ENCODE assay signal across 13 cellular contexts in genomic region chr12:114680498-114681148, GRCh38. TPM values are rescaled to one million over a fixed set of nuclear protein-coding genes. Genes with fewer than 3 reads are reported as not detected.
DNase-seq lines count a peak whose midpoint lies in the region; ATAC-seq, FAIRE-seq and TF ChIP-seq lines count a peak whose summit lies in the region.
"Had no signal": no experiment of that assay in that cellular context is flagged by ENCODE, and none has a peak within 500 bp of the region (broad histone marks: within the 10 kb centered on the region; RNA-seq: fewer than 3 reads in every experiment).

No MANE protein-coding gene starts in this region.

- peaks cover 53% of the 10 kb centered on the region for H3K79me2 ChIP-seq in osteoblast (ENCODE audit: insufficient read depth, low read length)

- CTCF ChIA-PET in A549 (lab: Yijun Ruan, JAX) (interaction anchor here (1.2 to 4.2 kb wide), 2 partner anchors 8 to 11 kb away, joined by 3 to 19 read pairs; no protein-coding TSS in a partner anchor), Panc1 (lab: Charles Lee) (no interaction called here)

- ATAC-seq in A549: no peak
- ATAC-seq in Panc1: no peak
- ATAC-seq in HG03469 (IDR thresholded peaks at IDR 0.05; ENCODE audit: unreplicated experiment): no peak
- no peak for ATAC-seq in HG02884 (IDR thresholded peaks at IDR 0.05; ENCODE audit: unreplicated experiment)
- ATAC-seq in left colon: no peak

- intact Hi-C loops in Panc1 (cut with micrococcal nuclease; ENCODE audit: unreplicated experiment) (no loop called here), left colon (cut with DNase I, micrococcal nuclease) (loop anchor here in 1 of 2 donors (5.0 kb wide), 1 partner anchor 662 kb away; no protein-coding TSS in a partner anchor)

- no peak for TF ChIP-seq RAD21 in A549 (conservative IDR thresholded peaks at IDR 0.05 in 1 of 2, IDR thresholded peaks at IDR 0.05 in 1 of 2)

- POLR2A ChIA-PET in A549 (lab: Yijun Ruan, JAX) (no interaction called here), Panc1 (lab: Charles Lee) (no interaction called here)

- no peak overlapping the region for H3K27ac ChIP-seq in A549
- peak overlapping the region; percentile 44 for H3K27ac ChIP-seq in Panc1 (ENCODE audit: low read length)
- H3K27ac ChIP-seq in osteoblast (ENCODE audit: low read depth, low read length): peak overlapping the region; percentile 49
- H3K27ac ChIP-seq: BLaER1 treated with 17β-estradiol and CSF1 and Interleukin-3, amounts not matched to agents 10 nM and 100 nM had no signal

- FAIRE-seq in A549 (lab: Jason Lieb, UNC): no peak

- H3K4me3 ChIP-seq in A549: peak overlapping the region; percentile 57
- H3K4me3 ChIP-seq in Panc1 (ENCODE audit: low read depth in 2 of 2, low read length in 2 of 2): peak overlapping the region; percentile 69 to 84
- H3K4me3 ChIP-seq in fibroblast of mammary gland (ENCODE audit: control insufficient read depth, low read depth, low read length): peak overlapping the region; percentile 99
- peak overlapping the region; percentile 76 for H3K4me3 ChIP-seq in osteoblast (ENCODE audit: insufficient read depth, low read length)

- 90% methylated on average over 12 of the region's 12 CpGs for WGBS in A549 (ENCODE audit: missing lambda C conversion rate)

- H3K27me3 ChIP-seq in Panc1 (ENCODE audit: control insufficient read depth, insufficient read depth, low read length) (no peaks in the 10 kb centered on the region), osteoblast (ENCODE audit: insufficient read depth, low read length) (no peaks in the 10 kb centered on the region)

- DNase-seq in A549 (ENCODE audit: low read depth in 1 of 2, low spot score in 1 of 2) (no peak), Panc1 (ENCODE audit: low read depth, low spot score) (no peak), fibroblast of mammary gland (ENCODE audit: low read depth) (no peak), osteoblast (ENCODE audit: insufficient read length, low spot score, missing footprints) (peak; percentile 58), MV-4-11 (lab: John Stamatoyannopoulos, UW) (no peak), left colon (no peak)
- DNase-seq: activated B cell treated with CpG ODN at 0.5 μM for 24 hours; activated effector memory CD4-positive, alpha-beta T cell treated with Interleukin-2 at 50 U/mL for 16 hours; immature natural killer cell; NCI-H1930 had no signal

- H4K20me1 ChIP-seq in osteoblast (ENCODE audit: insufficient read depth, low read length): peaks cover 2% of the 10 kb centered on the region

- peaks cover 5% of the 10 kb centered on the region; the same call in 1 of the 2 replicates for H3K36me3 ChIP-seq in Panc1 (ENCODE audit: control insufficient read depth, insufficient read depth, low read length)
- peaks cover 23% of the 10 kb centered on the region for H3K36me3 ChIP-seq in osteoblast (ENCODE audit: insufficient read depth, low read length)

- H3K4me1 ChIP-seq in A549 (peaks cover 20% of the 10 kb centered on the region), Panc1 (ENCODE audit: control insufficient read depth, insufficient read depth, low read length) (0 out of 2 replicates have a peak, but pooled peaks cover 2% of the 10 kb centered on the region), osteoblast (ENCODE audit: insufficient read depth, low read length) (peaks cover 12% of the 10 kb centered on the region)

- TF ChIP-seq EP300 in A549 (IDR thresholded peaks at IDR 0.05): no peak

- TSS peak; percentile 11 for BruUV-seq in Panc1 (replicated peaks; lab: Mats Ljungman, UMichigan)

- TF ChIP-seq POLR2A in A549 (IDR thresholded peaks at IDR 0.05; ENCODE audit: low read length): no peak

- H3K9me3 ChIP-seq in A549 (no peaks in the 10 kb centered on the region), Panc1 (ENCODE audit: control insufficient read depth, insufficient read depth, low read depth, low read length) (no peaks in the 10 kb centered on the region), osteoblast (ENCODE audit: low read depth, low read length) (no peaks in the 10 kb centered on the region)

- TF ChIP-seq CTCF in A549 (IDR thresholded peaks at IDR 0.05): no peak
- TF ChIP-seq CTCF in Panc1 (IDR thresholded peaks at IDR 0.05): no peak
- no peak for TF ChIP-seq CTCF in fibroblast of mammary gland (conservative IDR thresholded peaks at IDR 0.05; ENCODE audit: control insufficient read depth, insufficient read depth, low read depth, low read length)
- no peak for TF ChIP-seq CTCF in osteoblast (IDR thresholded peaks at IDR 0.05; ENCODE audit: extremely low read depth, low read depth, low read length)

- H2AFZ ChIP-seq in osteoblast (ENCODE audit: low read length): peak overlapping the region; percentile 73

- H3K4me2 ChIP-seq in A549 (peak overlapping the region; percentile 84), osteoblast (ENCODE audit: insufficient read depth, low read length) (peak overlapping the region; percentile 93)

- in situ Hi-C loops in Panc1 (cut with HindIII; ENCODE audit: low pct_unique_long_range_greater_than_20kb, low sequenced_read_pairs): no loop called here

TF ChIP-seq in A549, 52 proteins besides CTCF, POLR2A, EP300 and RAD21:
- no peak for TF ChIP-seq FOXS1 (CRISPR knock-in tag; IDR thresholded peaks at IDR 0.05)
- no peak for TF ChIP-seq CHD4 (IDR thresholded peaks at IDR 0.05; ENCODE audit: borderline replicate concordance)
- no peak for TF ChIP-seq ZNF302 (CRISPR knock-in tag; IDR thresholded peaks at IDR 0.05)
- TF ChIP-seq CHD2 (IDR thresholded peaks at IDR 0.05; ENCODE audit: low read length, partially characterized antibody): no peak
- no peak for TF ChIP-seq HOXB5 (CRISPR knock-in tag; IDR thresholded peaks at IDR 0.05)
- TF ChIP-seq POLR2AphosphoS2 (conservative IDR thresholded peaks at IDR 0.05; ENCODE audit: low read length): no peak
- TF ChIP-seq EHMT2 (IDR thresholded peaks at IDR 0.05; ENCODE audit: low read depth): no peak
- no peak for TF ChIP-seq NPAS2 (CRISPR knock-in tag; IDR thresholded peaks at IDR 0.05; ENCODE audit: borderline replicate concordance)
- no peak for TF ChIP-seq RFX5 (IDR thresholded peaks at IDR 0.05)
- TF ChIP-seq CBX2 (IDR thresholded peaks at IDR 0.05; ENCODE audit: borderline replicate concordance, low read depth): no peak
- TF ChIP-seq HEYL (CRISPR knock-in tag; IDR thresholded peaks at IDR 0.05): no peak
- no peak for TF ChIP-seq RNF2 (IDR thresholded peaks at IDR 0.05; ENCODE audit: borderline replicate concordance, low read depth)
- no peak for TF ChIP-seq REST (IDR thresholded peaks at IDR 0.05)
- TF ChIP-seq CBX8 (IDR thresholded peaks at IDR 0.05): no peak

RNA-seq across cellular contexts. Expression of gene TBX3, which starts 3.4 kb away (rescaled TPM):
- 23.7 and 28.0 TPM in 2 replicates for polyA plus RNA-seq in A549 (2011; rRNA removed)
- 13.3 and 20.0 TPM in 2 replicates for polyA plus RNA-seq in A549 (2012; cell fraction: cytosol; rRNA removed)
- polyA plus RNA-seq in A549 (2012; cell fraction: nucleus; rRNA removed): 63.2 and 63.4 TPM in 2 replicates
- polyA plus RNA-seq in A549 (2017; fragmentation: RNase III; extraction: RNeasy Plus Mini Kit Qiagen cat#74134 plus additional on column Dnase treatment): 18.0 to 22.8 TPM (median 22.1 TPM) in 3 replicates
- 39.3 and 41.6 TPM in 2 replicates for polyA minus RNA-seq in A549 (2011; rRNA and poly(A)+ RNA removed)
- total RNA-seq in Panc1 (2021; ENCODE audit: unreplicated experiment): 5.1 TPM
- polyA plus RNA-seq in Panc1 (2012; ENCODE audit: insufficient read length): 2.5 TPM
- total RNA-seq in osteoblast: 11.9 and 14.1 TPM in 2 replicates
- 10 to 100 TPM in 1 of 2 donors, 1 to 10 TPM in 1; 5.6 to 10.6 TPM for total RNA-seq in left colon
- total RNA-seq: activated B cell treated with CpG ODN at 0.5 μM for 24 hours had no signal
- polyA plus RNA-seq: immature natural killer cell had no signal

Comparison
In these comparisons a context has a peak if more than half of its experiments do, and no peak if none do; other contexts are left out.
1. H3K27ac ChIP-seq: peak in Panc1 (single experiment) and osteoblast (single experiment); none in A549 (0 of 2).
2. Peak in every context shown above with its lines, with median percentiles within 50 percentile points of each other: H3K4me3 ChIP-seq.